Comparison of ENCODE assay signal across 19 cellular contexts in genomic region chr2:69709290-69709689, GRCh38.
"Had no signal": no experiment of that assay in that cellular context is flagged by ENCODE, and none has a peak within 500 bp of the region (broad histone marks: within the 10 kb centered on the region; RNA-seq: fewer than 3 reads in every experiment).

No MANE protein-coding gene starts in this region.

- H3K4me1 ChIP-seq: adrenal gland, ascending aorta had no signal

- DNase-seq: activated naive CD4-positive, alpha-beta T cell; activated T-cell treated with anti-CD3 and anti-CD28 coated beads, Interleukin-2, amount 50 U/mL, for 1 hour; adrenal gland; brain microvascular endothelial cell; central memory CD4-positive, alpha-beta T cell; dermis blood vessel endothelial cell; effector CD8-positive, alpha-beta T cell; left ventricle myocardium inferior; ovary; right cardiac atrium; stimulated activated CD4-positive, alpha-beta T cell treated with anti-CD3 and anti-CD28 coated beads, Interleukin-4, amount 100 ng/mL, for 24 hours; stimulated activated naive CD4-positive, alpha-beta T cell treated with Interleukin-2 at 50 U/mL for 16 hours had no signal

- H3K27ac ChIP-seq: adrenal gland, ascending aorta, brain microvascular endothelial cell, left ventricle myocardium inferior, neutrophil, ovary had no signal

- H3K36me3 ChIP-seq: adrenal gland, ascending aorta, brain microvascular endothelial cell, left ventricle myocardium inferior, neutrophil, ovary had no signal

- H3K9me3 Mint-ChIP-seq: natural killer cell treated with Interleukin-12 subunit alpha and Interleukin-12 subunit beta and Interleukin-15 and Interleukin-18, amount 100 ng/mL, for 72 hours had no signal

- H3K9me3 ChIP-seq: adrenal gland, ascending aorta, neutrophil, ovary had no signal

- H3K4me3 Mint-ChIP-seq: activated naive CD8-positive, alpha-beta T cell; natural killer cell treated with Interleukin-12 subunit alpha and Interleukin-12 subunit beta and Interleukin-15 and Interleukin-18, amount 100 ng/mL, for 72 hours; WTC11 had no signal

- H3K36me3 Mint-ChIP-seq: natural killer cell treated with Interleukin-12 subunit alpha and Interleukin-12 subunit beta and Interleukin-15 and Interleukin-18, amount 100 ng/mL, for 72 hours had no signal

- H3K4me3 ChIP-seq: adrenal gland, ascending aorta, left ventricle myocardium inferior, ovary had no signal

- H3K27ac Mint-ChIP-seq: activated naive CD8-positive, alpha-beta T cell; activated T-helper 2 cell treated with anti-CD3 and anti-CD28 coated beads, Interferon-gamma antibody, Interleukin-2, Interleukin-4, amounts not matched to agents 10 μg/mL and 5 μg/mL and 100 μg/mL, durations not matched to agents 14 hours and 24 hours and 36 hours; natural killer cell treated with Interleukin-12 subunit alpha and Interleukin-12 subunit beta and Interleukin-15 and Interleukin-18, amount 100 ng/mL, for 72 hours; WTC11 had no signal

- H3K27me3 ChIP-seq: adrenal gland, ascending aorta, brain microvascular endothelial cell, neutrophil, ovary had no signal

- ATAC-seq: esophagus mucosa; natural killer cell treated with Interleukin-12 subunit alpha and Interleukin-12 subunit beta and Interleukin-15 and Interleukin-18, amount 100 ng/mL, for 72 hours; right cardiac atrium; WTC11 had no signal

- H3K27me3 Mint-ChIP-seq: activated naive CD8-positive, alpha-beta T cell; natural killer cell treated with Interleukin-12 subunit alpha and Interleukin-12 subunit beta and Interleukin-15 and Interleukin-18, amount 100 ng/mL, for 72 hours had no signal
